Comparison of ENCODE assay signal across 8 cellular contexts in the genomic region with DNA sequence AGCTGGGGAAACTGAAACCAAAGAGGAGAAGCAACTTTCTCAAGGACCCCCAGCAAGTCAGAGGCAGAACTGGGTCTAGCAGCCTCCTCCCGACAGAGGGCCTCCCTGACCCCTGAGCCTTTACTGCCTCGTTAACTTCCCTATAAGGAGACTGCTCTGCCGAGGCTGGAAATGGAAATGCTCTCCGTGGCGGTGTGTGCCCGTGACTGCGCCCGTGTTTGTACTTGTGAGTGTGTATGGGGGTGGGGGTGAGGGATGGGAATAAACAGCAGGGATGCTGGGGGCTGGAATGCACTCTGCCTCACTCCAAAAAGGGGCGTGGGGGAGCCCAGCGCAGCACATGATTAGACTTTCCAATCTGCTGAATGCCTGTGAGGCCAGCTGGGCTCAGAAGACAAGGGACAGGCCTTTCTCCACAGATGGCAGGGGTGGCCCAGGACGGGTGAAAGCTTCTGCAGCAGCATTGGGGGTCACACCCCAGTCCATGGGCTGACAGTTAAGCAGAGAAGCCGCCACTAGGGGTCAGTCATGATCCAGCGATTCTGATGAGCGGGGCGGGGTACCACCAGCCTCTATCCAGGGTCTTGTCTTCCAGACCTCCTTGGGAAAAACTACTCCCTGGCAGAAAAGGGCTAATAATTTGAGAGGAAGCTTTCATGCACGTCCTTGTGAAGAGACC. TPM values are rescaled to one million over a fixed set of nuclear protein-coding genes. Genes with fewer than 3 reads are reported as not detected.
DNase-seq lines count a peak whose midpoint lies in the region; ATAC-seq, FAIRE-seq and TF ChIP-seq lines count a peak whose summit lies in the region.

No MANE protein-coding gene starts in this region.

- no peaks in the 10 kb centered on the region for H3K36me3 Mint-ChIP-seq in activated CD4-positive, alpha-beta memory T cell treated with anti-CD3 and anti-CD28 coated beads, Interleukin-2, amount 10 ng/mL, durations not matched to agents 7 days and 5 days (ENCODE audit: low read depth)
- no peaks in the 10 kb centered on the region for H3K36me3 Mint-ChIP-seq in effector memory CD8-positive, alpha-beta T cell (ENCODE audit: insufficient read depth)

- no peak overlapping the region for H3K27ac Mint-ChIP-seq in activated CD4-positive, alpha-beta memory T cell treated with anti-CD3 and anti-CD28 coated beads, Interleukin-2, amount 10 ng/mL, durations not matched to agents 7 days and 5 days
- H3K27ac Mint-ChIP-seq in effector memory CD8-positive, alpha-beta T cell = no peak overlapping the region

- POLR2A ChIA-PET in activated CD4-positive, alpha-beta memory T cell treated with anti-CD3 and anti-CD28 coated beads, Interleukin-2, amount 10 ng/mL, durations not matched to agents 7 days and 5 days (lab: Charles Lee) = no interaction called here

- DNase-seq in A172 (ENCODE audit: low spot score) (peak; percentile 31), GM12892 (ENCODE audit: insufficient read length) (peak; percentile 35), NCI-H1694 treated with DMSO at 0.1 percent for 48 hours (lab: John Stamatoyannopoulos, UW) (peak; percentile 54), mucosa of descending colon (peak in 2 of 3 donors; percentile 50 to 80), H4 (ENCODE audit: low spot score) (no peak)
- DNase-seq in activated CD4-positive, alpha-beta memory T cell treated with anti-CD3 and anti-CD28 coated beads, Interleukin-2, amount 10 ng/mL, durations not matched to agents 7 days and 5 days = peak; percentile 47
- peak; percentile 33 to 49 (median 45) for DNase-seq in effector memory CD8-positive, alpha-beta T cell
- DNase-seq in stimulated activated CD8-positive, alpha-beta memory T cell treated with anti-CD3 and anti-CD28 coated beads, Interleukin-2, amount 100 ng/mL, for 48 hours (ENCODE audit: low read depth in 2 of 2) = peak; percentile 34 to 56

- ATAC-seq in effector memory CD8-positive, alpha-beta T cell (replicated peaks) = peak; percentile 61
- ATAC-seq in mucosa of descending colon = peak; percentile 65

- no peak overlapping the region for H3K4me3 ChIP-seq in mucosa of descending colon

- intact Hi-C loops in mucosa of descending colon (cut with DNase I, micrococcal nuclease) = no loop called here

- peak; percentile 37 for TF ChIP-seq CTCF in mucosa of descending colon (IDR thresholded peaks at IDR 0.05)

- no peaks in the 10 kb centered on the region for H3K9me3 Mint-ChIP-seq in activated CD4-positive, alpha-beta memory T cell treated with anti-CD3 and anti-CD28 coated beads, Interleukin-2, amount 10 ng/mL, durations not matched to agents 7 days and 5 days
- H3K9me3 Mint-ChIP-seq in effector memory CD8-positive, alpha-beta T cell = no peaks in the 10 kb centered on the region

- no peaks in the 10 kb centered on the region for H3K9me3 ChIP-seq in mucosa of descending colon

- H3K27me3 Mint-ChIP-seq in activated CD4-positive, alpha-beta memory T cell treated with anti-CD3 and anti-CD28 coated beads, Interleukin-2, amount 10 ng/mL, durations not matched to agents 7 days and 5 days = peaks cover 3% of the 10 kb centered on the region
- H3K27me3 Mint-ChIP-seq in effector memory CD8-positive, alpha-beta T cell = peaks cover 21 to 28% of the 10 kb centered on the region in 2 donors

- no peak for TF ChIP-seq POLR2A in GM12892 (IDR thresholded peaks at IDR 0.05; ENCODE audit: low read depth, low read length)

- H3K4me1 Mint-ChIP-seq in activated CD4-positive, alpha-beta memory T cell treated with anti-CD3 and anti-CD28 coated beads, Interleukin-2, amount 10 ng/mL, durations not matched to agents 7 days and 5 days = peaks cover 3% of the 10 kb centered on the region
- H3K4me1 Mint-ChIP-seq in effector memory CD8-positive, alpha-beta T cell (ENCODE audit: low read depth in 2 of 2) = peaks cover 7 to 8% of the 10 kb centered on the region in 2 donors

- H3K4me1 ChIP-seq in mucosa of descending colon (ENCODE audit: low read depth) = peaks cover 5% of the 10 kb centered on the region

- CTCF ChIA-PET in activated CD4-positive, alpha-beta memory T cell treated with anti-CD3 and anti-CD28 coated beads, Interleukin-2, amount 10 ng/mL, durations not matched to agents 7 days and 5 days (lab: Charles Lee) = interaction anchor here (0.6 to 3.3 kb wide), 9 partner anchors 9 to 355 kb away, joined by 3 to 7 read pairs (median 3); a partner anchor contains a TSS

- peak; percentile 60 for FAIRE-seq in GM12892 (lab: Jason Lieb, UNC)

- no peak overlapping the region for H3K4me3 Mint-ChIP-seq in activated CD4-positive, alpha-beta memory T cell treated with anti-CD3 and anti-CD28 coated beads, Interleukin-2, amount 10 ng/mL, durations not matched to agents 7 days and 5 days
- H3K4me3 Mint-ChIP-seq in effector memory CD8-positive, alpha-beta T cell = no peak overlapping the region

- H3K36me3 ChIP-seq in mucosa of descending colon (ENCODE audit: low read depth) = no peaks in the 10 kb centered on the region

RNA-seq across cellular contexts. Expression of a gene that starts 26.8 kb away (rescaled TPM):
- 46.4 and 64.3 TPM in 2 replicates for total RNA-seq in A172 (2014; rRNA removed; shearing (Covaris generic))
- polyA plus RNA-seq in GM12892 (2012; ENCODE audit: missing spikeins) = 28.6 TPM
- 10 to 100 TPM; 25.5 to 26.2 TPM for total RNA-seq in activated CD4-positive, alpha-beta memory T cell treated with anti-CD3 and anti-CD28 coated beads, Interleukin-2, amount 10 ng/mL, durations not matched to agents 7 days and 5 days
- 10 to 100 TPM; 20.6 to 26.1 (median 21.3) TPM for total RNA-seq in mucosa of descending colon
- total RNA-seq in H4 (2014; rRNA removed; shearing (Covaris generic)) = 21.6 and 27.7 TPM in 2 replicates

RNA-seq across cellular contexts. Expression of a gene that starts 27.2 kb away (rescaled TPM):
- total RNA-seq in A172 (2014; rRNA removed; shearing (Covaris generic)) = 3.9 and 4.4 TPM in 2 replicates
- polyA plus RNA-seq in GM12892 (2012; ENCODE audit: missing spikeins) = 21.5 TPM
- 10 to 100 TPM; 18.1 to 19.1 TPM for total RNA-seq in activated CD4-positive, alpha-beta memory T cell treated with anti-CD3 and anti-CD28 coated beads, Interleukin-2, amount 10 ng/mL, durations not matched to agents 7 days and 5 days
- total RNA-seq in mucosa of descending colon = 10 to 100 TPM; 18.2 to 22.8 (median 19.1) TPM
- 7.3 and 8.4 TPM in 2 replicates for total RNA-seq in H4 (2014; rRNA removed; shearing (Covaris generic))
